1 cellular context compared by ENCODE assay signal in the genomic region with DNA sequence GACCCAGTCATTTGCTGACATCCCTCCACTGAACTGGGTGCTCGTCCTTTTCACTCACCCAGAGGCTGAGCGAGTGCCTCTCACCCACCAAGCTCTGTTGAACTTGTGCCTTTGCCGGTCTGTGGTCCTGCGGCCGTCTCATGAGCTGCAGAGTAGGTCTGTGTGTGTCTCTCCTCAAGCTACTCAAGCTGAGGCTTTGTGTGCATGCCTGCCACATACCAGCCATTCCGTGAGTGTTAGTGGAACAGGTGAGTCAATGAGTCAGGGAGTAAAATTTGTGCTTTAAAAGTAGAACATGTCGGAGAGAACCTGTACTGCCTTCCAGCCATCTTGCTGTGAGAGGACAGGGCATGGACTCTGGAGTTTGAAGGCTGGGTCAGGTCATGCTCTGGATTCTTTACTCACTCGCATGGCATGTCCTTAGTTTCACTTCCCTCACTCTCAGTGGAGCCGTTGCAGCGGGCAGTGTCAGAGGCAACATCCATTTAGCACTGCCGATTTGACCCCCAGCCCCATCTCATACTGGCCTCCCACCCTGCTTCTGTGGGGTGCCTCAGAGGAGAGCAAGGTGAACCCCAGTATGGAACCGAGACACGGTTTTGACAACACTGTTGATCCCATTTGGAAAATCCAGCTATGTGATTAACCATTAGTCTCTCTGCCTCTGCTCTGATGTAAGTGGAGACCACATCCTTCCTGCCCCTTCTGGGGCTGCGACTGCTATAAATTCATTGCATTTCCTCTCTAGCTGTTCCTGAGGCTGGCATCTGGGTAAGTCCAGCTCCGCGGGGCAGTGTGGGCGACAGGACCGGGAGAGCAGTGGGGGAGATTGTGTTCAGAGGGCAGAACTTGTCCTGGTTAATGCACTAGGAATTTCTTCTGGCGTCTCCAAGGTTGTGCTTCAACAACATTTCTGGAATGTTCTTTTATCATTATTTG.
TF ChIP-seq lines count a peak whose summit lies in the region.

A gene (plus strand): TSS at position 751 of the 939 bp plus-strand sequence. CDS start 2,628 bp downstream, outside the sequence.

TF ChIP-seq in endothelial cell of umbilical vein, 7 proteins besides CTCF, POLR2A, EP300 and RAD21:
- TF ChIP-seq MYC (IDR thresholded peaks at IDR 0.05; ENCODE audit: low read depth, low read length) (no peak), JUN (IDR thresholded peaks at IDR 0.05; ENCODE audit: borderline replicate concordance, insufficient read depth, insufficient read length, low read depth) (no peak), FOS (IDR thresholded peaks at IDR 0.05; ENCODE audit: borderline replicate concordance, insufficient read depth, low read length) (no peak)
- TF ChIP-seq, protein P1, sequence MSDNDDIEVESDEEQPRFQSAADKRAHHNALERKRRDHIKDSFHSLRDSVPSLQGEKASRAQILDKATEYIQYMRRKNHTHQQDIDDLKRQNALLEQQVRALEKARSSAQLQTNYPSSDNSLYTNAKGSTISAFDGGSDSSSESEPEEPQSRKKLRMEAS (IDR thresholded peaks at IDR 0.05; ENCODE audit: insufficient read depth, insufficient read length), result no peak
